ENCODE assay signal across 24 cellular contexts in genomic region chr16:22335668-22336246, GRCh38.
"Had no signal": no experiment of that assay in that cellular context is flagged by ENCODE, and none has a peak within 500 bp of the region (broad histone marks: within the 10 kb centered on the region; RNA-seq: fewer than 3 reads in every experiment).

No MANE protein-coding gene starts in this region.

- H3K4me2 ChIP-seq: neural progenitor cell had no signal

- H3K4me3 ChIP-seq: coronary artery, left ventricle myocardium inferior, neural progenitor cell, sigmoid colon, spleen, tibial nerve, vagina had no signal

- H3K27ac Mint-ChIP-seq: memory B cell; neural progenitor cell; stimulated activated naive B cell treated with anti-CD40 and anti-IgM and Interleukin-4, amounts not matched to agents 10 μg/mL and 1 μg/mL and 100 μg/mL, for 72 hours had no signal

- H3K9ac ChIP-seq: neural progenitor cell, parathyroid adenoma had no signal

- H3K9me3 ChIP-seq: sigmoid colon, vagina had no signal

- H3K4me1 ChIP-seq: left ventricle myocardium inferior, neural progenitor cell, parathyroid adenoma, sigmoid colon, spleen, tibial nerve, vagina had no signal

- H3K4me1 Mint-ChIP-seq: memory B cell; naive B cell; neural progenitor cell; stimulated activated naive B cell treated with anti-CD40 and anti-IgM and Interleukin-4, amounts not matched to agents 10 μg/mL and 1 μg/mL and 100 μg/mL, for 72 hours had no signal

- H3K27me3 Mint-ChIP-seq: central memory CD8-positive, alpha-beta T cell; memory B cell; naive B cell; stimulated activated naive B cell treated with anti-CD40 and anti-IgM and Interleukin-4, amounts not matched to agents 10 μg/mL and 1 μg/mL and 100 μg/mL, for 72 hours had no signal

- H2AFZ ChIP-seq: neural progenitor cell, parathyroid adenoma had no signal

- H3K27me3 ChIP-seq: brain microvascular endothelial cell, neural progenitor cell, sigmoid colon, spleen, tibial nerve, vagina had no signal

- H3K27ac ChIP-seq: brain microvascular endothelial cell, coronary artery, left ventricle myocardium inferior, neural progenitor cell, parathyroid adenoma, sigmoid colon, spleen, tibial nerve, vagina, WERI-Rb-1 had no signal

- ATAC-seq: stimulated activated naive B cell treated with anti-CD40 and anti-IgM and Interleukin-4, amounts not matched to agents 10 μg/mL and 1 μg/mL and 100 μg/mL, for 72 hours had no signal

- DNase-seq: activated CD4-positive, alpha-beta T cell treated with anti-CD3 and anti-CD28 coated beads for 1 hour; activated CD4-positive, alpha-beta T cell treated with anti-CD3 and anti-CD28 coated beads, Interleukin-2, amount 50 U/mL, for 4 hours; activated T-cell treated with anti-CD3 and anti-CD28 coated beads for 4 hours; anterior cingulate cortex; brain microvascular endothelial cell; erythroblast; hypothalamus; kidney; left ventricle myocardium inferior; naive B cell; sigmoid colon; spleen; stimulated activated CD4-positive, alpha-beta T cell treated with anti-CD3 and anti-CD28 coated beads, Interleukin-4, amount 100 ng/mL, for 4 hours; stimulated activated naive B cell treated with anti-CD40 and anti-IgM and Interleukin-4, amounts not matched to agents 10 μg/mL and 1 μg/mL and 100 μg/mL, for 72 hours; SW 1271; WERI-Rb-1 had no signal

- H3K4me3 Mint-ChIP-seq: activated T-helper 1 cell treated with anti-CD3 and anti-CD28 coated beads, Interleukin-12 subunit alpha, Interleukin-12 subunit beta, Interleukin-2, Interleukin-4 antibody, amounts not matched to agents 30 ng/mL and 10 ng/mL and 1 ng/mL, durations not matched to agents 14 hours and 24 hours and 36 hours; central memory CD8-positive, alpha-beta T cell; memory B cell; neural progenitor cell; stimulated activated naive B cell treated with anti-CD40 and anti-IgM and Interleukin-4, amounts not matched to agents 10 μg/mL and 1 μg/mL and 100 μg/mL, for 72 hours had no signal
